ENCODE assay signal across 7 cellular contexts in genomic region chr2:158570869-158571268, GRCh38.
"Had no signal": no experiment of that assay in that cellular context is flagged by ENCODE, and none has a peak within 500 bp of the region (broad histone marks: within the 10 kb centered on the region; RNA-seq: fewer than 3 reads in every experiment).

No MANE protein-coding gene starts in this region.

- H3K9ac ChIP-seq: GM23248 had no signal

- H3K4me1 ChIP-seq: HAP-1 had no signal

- H3K36me3 ChIP-seq: HAP-1 had no signal

- H3K27ac ChIP-seq: GM23248 had no signal

- ATAC-seq: HCT116 had no signal

- DNase-seq: GM23248, GOT3, H7, HFFc6, KBM-7 had no signal

- H3K4me3 ChIP-seq: GM23248, HAP-1 had no signal
